In the genomic region with DNA sequence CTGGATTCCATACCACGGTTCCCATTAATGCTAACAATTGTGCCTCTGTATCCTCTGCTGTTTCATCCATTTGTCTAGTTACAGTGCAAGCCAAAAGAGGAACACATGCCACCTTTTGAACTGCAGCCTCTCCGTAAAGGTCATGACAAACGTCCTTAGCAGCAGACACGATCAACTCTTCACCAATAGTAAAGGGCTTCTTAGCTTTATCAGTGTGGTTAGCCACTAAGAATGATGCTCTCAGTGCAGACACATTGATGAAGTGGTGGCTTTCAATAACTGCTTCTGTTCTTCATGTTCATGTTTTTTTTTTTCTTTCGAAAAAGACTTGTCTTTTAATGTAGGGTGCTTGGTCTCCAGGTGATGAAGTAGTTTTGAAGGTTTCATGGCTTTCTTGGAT, we compare ENCODE assay signal across 1 cellular context.
TF ChIP-seq lines count a peak whose summit lies in the region.

No MANE protein-coding gene starts in this region.

TF ChIP-seq in GM12878, 131 proteins besides CTCF, POLR2A, EP300 and RAD21 (continued from another document):
- TF ChIP-seq, protein P1, sequence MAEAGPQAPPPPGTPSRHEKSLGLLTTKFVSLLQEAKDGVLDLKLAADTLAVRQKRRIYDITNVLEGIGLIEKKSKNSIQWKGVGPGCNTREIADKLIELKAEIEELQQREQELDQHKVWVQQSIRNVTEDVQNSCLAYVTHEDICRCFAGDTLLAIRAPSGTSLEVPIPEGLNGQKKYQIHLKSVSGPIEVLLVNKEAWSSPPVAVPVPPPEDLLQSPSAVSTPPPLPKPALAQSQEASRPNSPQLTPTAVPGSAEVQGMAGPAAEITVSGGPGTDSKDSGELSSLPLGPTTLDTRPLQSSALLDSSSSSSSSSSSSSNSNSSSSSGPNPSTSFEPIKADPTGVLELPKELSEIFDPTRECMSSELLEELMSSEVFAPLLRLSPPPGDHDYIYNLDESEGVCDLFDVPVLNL (IDR thresholded peaks at IDR 0.05; ENCODE audit: low read depth, low read length): no peak
- TF ChIP-seq BCL11A (IDR thresholded peaks at IDR 0.05; ENCODE audit: low read depth, low read length): no peak
- no peak for TF ChIP-seq JUND (IDR thresholded peaks at IDR 0.05; ENCODE audit: low read depth, low read length)
- no peak for TF ChIP-seq SP1 (IDR thresholded peaks at IDR 0.05; ENCODE audit: low read depth, low read length)
- TF ChIP-seq NR2C2 (IDR thresholded peaks at IDR 0.05; ENCODE audit: borderline replicate concordance, control insufficient read depth, insufficient read length, low read depth): no peak
- TF ChIP-seq CREB1 (IDR thresholded peaks at IDR 0.05; ENCODE audit: low read depth): no peak
- no peak for TF ChIP-seq CBFB (IDR thresholded peaks at IDR 0.05; ENCODE audit: low read depth)
- TF ChIP-seq NFYA (IDR thresholded peaks at IDR 0.05; ENCODE audit: borderline replicate concordance, low read depth, low read length): no peak
- no peak for TF ChIP-seq SMAD1 (IDR thresholded peaks at IDR 0.05; ENCODE audit: low read depth, partially characterized antibody)
- TF ChIP-seq MTA3 (IDR thresholded peaks at IDR 0.05; ENCODE audit: borderline replicate concordance, low read length): no peak
